In the genomic region with DNA sequence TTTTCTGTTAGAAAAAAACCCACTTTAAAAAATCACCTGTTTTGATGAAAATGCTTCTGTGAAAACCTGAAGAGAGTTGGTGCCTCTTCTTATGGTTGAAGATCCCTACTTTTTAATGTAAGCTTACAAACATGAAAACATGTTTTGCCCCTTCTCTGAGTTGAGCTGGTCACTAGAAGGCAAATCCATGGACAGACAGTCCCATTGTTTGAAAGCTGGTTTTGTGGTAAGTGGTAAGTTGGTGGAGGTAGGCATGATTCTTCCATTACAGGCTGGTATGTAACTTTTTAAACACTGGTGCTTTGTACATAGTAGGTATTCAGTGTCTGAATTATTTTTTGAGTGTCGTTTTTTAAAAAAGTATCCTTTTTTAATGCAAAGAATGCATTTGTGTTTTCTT, we compare ENCODE assay signal across 1 cellular context.
TF ChIP-seq lines count a peak whose summit lies in the region.

No MANE protein-coding gene starts in this region.

TF ChIP-seq in K562, 482 proteins besides CTCF, POLR2A, EP300 and RAD21:
- TF ChIP-seq LEF1 (IDR thresholded peaks at IDR 0.05): no peak
- TF ChIP-seq, protein P1, sequence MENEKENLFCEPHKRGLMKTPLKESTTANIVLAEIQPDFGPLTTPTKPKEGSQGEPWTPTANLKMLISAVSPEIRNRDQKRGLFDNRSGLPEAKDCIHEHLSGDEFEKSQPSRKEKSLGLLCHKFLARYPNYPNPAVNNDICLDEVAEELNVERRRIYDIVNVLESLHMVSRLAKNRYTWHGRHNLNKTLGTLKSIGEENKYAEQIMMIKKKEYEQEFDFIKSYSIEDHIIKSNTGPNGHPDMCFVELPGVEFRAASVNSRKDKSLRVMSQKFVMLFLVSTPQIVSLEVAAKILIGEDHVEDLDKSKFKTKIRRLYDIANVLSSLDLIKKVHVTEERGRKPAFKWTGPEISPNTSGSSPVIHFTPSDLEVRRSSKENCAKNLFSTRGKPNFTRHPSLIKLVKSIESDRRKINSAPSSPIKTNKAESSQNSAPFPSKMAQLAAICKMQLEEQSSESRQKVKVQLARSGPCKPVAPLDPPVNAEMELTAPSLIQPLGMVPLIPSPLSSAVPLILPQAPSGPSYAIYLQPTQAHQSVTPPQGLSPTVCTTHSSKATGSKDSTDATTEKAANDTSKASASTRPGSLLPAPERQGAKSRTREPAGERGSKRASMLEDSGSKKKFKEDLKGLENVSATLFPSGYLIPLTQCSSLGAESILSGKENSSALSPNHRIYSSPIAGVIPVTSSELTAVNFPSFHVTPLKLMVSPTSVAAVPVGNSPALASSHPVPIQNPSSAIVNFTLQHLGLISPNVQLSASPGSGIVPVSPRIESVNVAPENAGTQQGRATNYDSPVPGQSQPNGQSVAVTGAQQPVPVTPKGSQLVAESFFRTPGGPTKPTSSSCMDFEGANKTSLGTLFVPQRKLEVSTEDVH (IDR thresholded peaks at IDR 0.05; ENCODE audit: low read depth, partially characterized antibody): no peak
- no peak for TF ChIP-seq FOXJ2 (tag; IDR thresholded peaks at IDR 0.05)
- TF ChIP-seq CEBPB (tag; IDR thresholded peaks at IDR 0.05): no peak
- no peak for TF ChIP-seq HDAC8 (tag; IDR thresholded peaks at IDR 0.05)
- TF ChIP-seq ATF1 (CRISPR knock-in tag; IDR thresholded peaks at IDR 0.05): no peak
- TF ChIP-seq ATF1 (tag; IDR thresholded peaks at IDR 0.05): no peak
- no peak for TF ChIP-seq SMARCC2 (IDR thresholded peaks at IDR 0.05; ENCODE audit: low read depth)
- TF ChIP-seq NUFIP1 (IDR thresholded peaks at IDR 0.05; ENCODE audit: partially characterized antibody): no peak
- TF ChIP-seq SAP30 (IDR thresholded peaks at IDR 0.05; ENCODE audit: borderline replicate concordance, insufficient read depth, low read depth, low read length, poor library complexity, severe bottlenecking): no peak
